8 cellular contexts compared by ENCODE assay signal in genomic region chr15:89998141-89998661, GRCh38. TPM values are rescaled to one million over a fixed set of nuclear protein-coding genes. Genes with fewer than 3 reads are reported as not detected.
DNase-seq lines count a peak whose midpoint lies in the region; ATAC-seq and TF ChIP-seq lines count a peak whose summit lies in the region.

No MANE protein-coding gene starts in this region.

- DNase-seq in Daoy (ENCODE audit: low read depth) (peak; percentile 74), NCI-H226 (peak; percentile 85), mammary epithelial cell (peak; percentile 81), myocyte (ENCODE audit: low read depth) (peak; percentile 58), OCI-M2 (lab: John Stamatoyannopoulos, UW; ENCODE audit: unreplicated experiment) (no peak), Right ventricle myocardium inferior (ENCODE audit: missing footprints) (no peak)
- DNase-seq in activated naive CD4-positive, alpha-beta T cell treated with Interleukin-2 at 50 U/mL for 16 hours, result no peak

- H3K79me2 ChIP-seq in mammary epithelial cell (ENCODE audit: insufficient read depth, low read length), result peaks cover 18% of the 10 kb centered on the region

- intact Hi-C loops in mammary epithelial cell (cut with micrococcal nuclease) (loop anchor here (2.0 kb wide), 1 partner anchor 99 kb away; no protein-coding TSS in a partner anchor), Right ventricle myocardium inferior (cut with DNase I) (no loop called here)

- 52% methylated on average over 5 of the region's 5 CpGs for WGBS in mammary epithelial cell (ENCODE audit: low coverage, missing lambda C conversion rate)

- no peaks in the 10 kb centered on the region for H3K9me3 ChIP-seq in mammary epithelial cell (replicated peaks; ENCODE audit: insufficient read depth, low read length)

- in situ Hi-C loops in mammary epithelial cell (cut with MboI; ENCODE audit: low sequenced_read_pairs in 2 of 2), result no loop called here

- ATAC-seq in Right ventricle myocardium inferior, result no peak
- no peak for ATAC-seq in HG03571 (IDR thresholded peaks at IDR 0.05; ENCODE audit: unreplicated experiment)

- H3K4me2 ChIP-seq in mammary epithelial cell (ENCODE audit: insufficient read depth, low read depth, low read length), result no peak overlapping the region

- no peak overlapping the region for H3K9ac ChIP-seq in mammary epithelial cell (ENCODE audit: insufficient read depth, low read length)

- BruUV-seq in mammary epithelial cell (replicated peaks; lab: Mats Ljungman, UMichigan), result no TSS peak

- no peaks in the 10 kb centered on the region for H3K27me3 ChIP-seq in mammary epithelial cell (ENCODE audit: insufficient read depth, low read length)

- TF ChIP-seq CTCF in mammary epithelial cell (conservative IDR thresholded peaks at IDR 0.05 in 1 of 2, IDR thresholded peaks at IDR 0.05 in 1 of 2; ENCODE audit: extremely low read depth in 1 of 2, insufficient read depth in 1 of 2, low read depth in 1 of 2, low read length in 2 of 2), result no peak

- peak overlapping the region; percentile 32 for H2AFZ ChIP-seq in mammary epithelial cell (ENCODE audit: low read depth, low read length)

- no peaks in the 10 kb centered on the region for H4K20me1 ChIP-seq in mammary epithelial cell (ENCODE audit: insufficient read depth, low read length)

- H3K36me3 ChIP-seq in mammary epithelial cell (ENCODE audit: insufficient read depth, low read length), result no peaks in the 10 kb centered on the region

- dilution Hi-C loops in mammary epithelial cell (cut with HindIII; ENCODE audit: low sequenced_read_pairs), result no loop called here

- H3K4me1 ChIP-seq in mammary epithelial cell (ENCODE audit: insufficient read depth, low read length), result peaks cover 38% of the 10 kb centered on the region

- H3K4me3 ChIP-seq in mammary epithelial cell (replicated peaks in 1 of 3; ENCODE audit: insufficient read depth in 1 of 3, low read depth in 2 of 3, low read length in 3 of 3), result no peak overlapping the region

- CTCF ChIA-PET in mammary epithelial cell (lab: Charles Lee; ENCODE audit: low non-redundant PET), result interaction anchor here (0.6 kb wide), 1 partner anchor 123 kb away, joined by 6 read pairs; no protein-coding TSS in a partner anchor

- peak overlapping the region; percentile 30 for H3K27ac ChIP-seq in mammary epithelial cell (ENCODE audit: insufficient read depth, low read depth, low read length)

RNA-seq across cellular contexts. Expression of gene ZNF710, which starts 2.9 kb away (rescaled TPM):
- total RNA-seq in Daoy (2014; rRNA removed; shearing (Covaris generic)), result 4.5 and 12.3 TPM in 2 replicates
- 10 to 100 TPM in 1 of 2 donors, 1 to 10 TPM in 1; 9.7 to 18.3 TPM for total RNA-seq in mammary epithelial cell
- polyA plus RNA-seq in mammary epithelial cell, result 2.8 TPM
- polyA minus RNA-seq in mammary epithelial cell, result 16.2 TPM
- total RNA-seq in myocyte, result 5.3 and 6.3 TPM in 2 replicates
- 8.4 TPM for polyA plus RNA-seq in myocyte (2012)
- 5.4 TPM for total RNA-seq in Right ventricle myocardium inferior

Comparison
In these comparisons a context has a peak if more than half of its experiments do, and no peak if none do; other contexts are left out.
1. DNase-seq: peak in Daoy (single experiment), NCI-H226 (single experiment), mammary epithelial cell (single experiment) and myocyte (single experiment); none in OCI-M2 (single experiment), activated naive CD4-positive, alpha-beta T cell treated with Interleukin-2 at 50 U/mL for 16 hours (single experiment) and Right ventricle myocardium inferior (single experiment).